Comparison of ENCODE assay signal across 1 cellular context in genomic region chr16:60123387-60124023, GRCh38.
TF ChIP-seq lines count a peak whose summit lies in the region.

No MANE protein-coding gene starts in this region.

TF ChIP-seq in H1, 55 proteins besides CTCF, POLR2A, EP300 and RAD21 (continued from another document):
- no peak for TF ChIP-seq CHD7 (IDR thresholded peaks at IDR 0.05; ENCODE audit: insufficient replicate concordance, low read length)
- no peak for TF ChIP-seq JUND (IDR thresholded peaks at IDR 0.05; ENCODE audit: low read length)
- TF ChIP-seq SIN3A (conservative IDR thresholded peaks at IDR 0.05 in 1 of 2, IDR thresholded peaks at IDR 0.05 in 1 of 2; ENCODE audit: low read depth in 1 of 2, low read length in 2 of 2), result no peak
- no peak for TF ChIP-seq MAFK (IDR thresholded peaks at IDR 0.05; ENCODE audit: low read depth, low read length)
- TF ChIP-seq JUN (IDR thresholded peaks at IDR 0.05; ENCODE audit: low read depth, low read length), result no peak
- TF ChIP-seq TAF7 (optimal IDR thresholded peaks at IDR 0.05; ENCODE audit: borderline replicate concordance, low read depth, low read length), result no peak
- TF ChIP-seq EZH2 (IDR thresholded peaks at IDR 0.05; ENCODE audit: low read depth, low read length, severe bottlenecking), result no peak
- TF ChIP-seq CHD2 (IDR thresholded peaks at IDR 0.05; ENCODE audit: low read length), result no peak
